In the genomic region with DNA sequence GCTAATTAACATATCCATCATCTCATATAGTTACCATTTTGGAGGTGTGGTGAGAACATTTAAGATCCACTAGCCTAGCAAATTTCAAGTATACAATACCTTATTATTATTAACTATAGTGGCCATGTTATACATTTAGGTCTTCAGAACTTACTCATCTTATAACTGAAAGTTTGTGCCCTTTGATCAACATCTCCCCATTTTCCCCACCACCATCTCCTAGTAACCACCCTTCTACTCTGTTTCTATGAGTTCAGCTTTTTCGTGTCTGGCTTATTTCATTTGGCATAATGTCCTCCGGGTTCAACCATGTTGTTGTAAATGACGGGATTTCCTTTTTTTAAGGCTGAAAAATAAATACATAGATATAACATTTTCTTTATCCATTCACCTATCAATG, we compare ENCODE assay signal across 26 cellular contexts. TPM values are rescaled to one million over a fixed set of nuclear protein-coding genes. Genes with fewer than 3 reads are reported as not detected.
"Had no signal": no experiment of that assay in that cellular context is flagged by ENCODE, and none has a peak within 500 bp of the region (broad histone marks: within the 10 kb centered on the region; RNA-seq: fewer than 3 reads in every experiment).

No MANE protein-coding gene starts in this region.

- H3K4me1 ChIP-seq: prostate gland had no signal

- H3K36me3 ChIP-seq: pancreas, prostate gland, sigmoid colon, stomach, thyroid gland, upper lobe of left lung had no signal

- H3K4me3 ChIP-seq: pancreas, prostate gland, sigmoid colon, stomach, thyroid gland, upper lobe of left lung had no signal

- H3K36me3 Mint-ChIP-seq: naive B cell had no signal

- H3K4me3 Mint-ChIP-seq: activated T-cell treated with anti-CD3 and anti-CD28 coated beads, Interleukin-2, amount 50 U/mL, for 24 hours; endodermal cell; mesothelial cell of epicardium; neural crest cell; stimulated activated effector memory CD8-positive, alpha-beta T cell treated with anti-CD3 and anti-CD28 coated beads, Interleukin-12 subunit alpha, Interleukin-12 subunit beta, amount 100 ng/mL, for 72 hours; T-helper 2 cell treated with Interferon-gamma antibody and Interleukin-4, amounts not matched to agents 5 μg/mL and 100 μg/mL, for 36 hours had no signal

- H3K27ac Mint-ChIP-seq: activated T-cell treated with anti-CD3 and anti-CD28 coated beads, Interleukin-2, amount 50 U/mL, for 24 hours; endodermal cell; mesothelial cell of epicardium had no signal

- DNase-seq: activated CD4-positive, alpha-beta T cell treated with anti-CD3 and anti-CD28 coated beads for 4 hours; activated CD4-positive, alpha-beta T cell treated with anti-CD3 and anti-CD28 coated beads, Interleukin-2, amount 50 U/mL, for 48 hours; activated CD4-positive, CD25-positive, alpha-beta regulatory T cell; activated naive CD4-positive, alpha-beta T cell treated with Interleukin-2 at 50 U/mL for 16 hours; activated T-cell treated with anti-CD3 and anti-CD28 coated beads, Interleukin-2, amount 50 U/mL, for 24 hours; amygdala; caudate nucleus; endodermal cell; foreskin fibroblast; naive B cell; nucleus accumbens; pancreas; retina; sigmoid colon; small intestine; stimulated activated CD4-positive, alpha-beta T cell treated with anti-CD3 and anti-CD28 coated beads, Interleukin-4, amount 100 ng/mL, for 24 hours; stomach; T-helper 1 cell; thyroid gland; upper lobe of left lung had no signal

- H3K9me3 Mint-ChIP-seq: neural crest cell; stimulated activated effector memory CD8-positive, alpha-beta T cell treated with anti-CD3 and anti-CD28 coated beads, Interleukin-12 subunit alpha, Interleukin-12 subunit beta, amount 100 ng/mL, for 72 hours had no signal

- H3K27me3 ChIP-seq: pancreas, sigmoid colon, stomach, thyroid gland, upper lobe of left lung had no signal

- H3K27ac ChIP-seq: pancreas, prostate gland, sigmoid colon, stomach, thyroid gland, upper lobe of left lung had no signal

- H3K27me3 Mint-ChIP-seq: activated T-cell treated with anti-CD3 and anti-CD28 coated beads, Interleukin-2, amount 50 U/mL, for 24 hours; naive B cell had no signal

- H3K9me3 ChIP-seq: pancreas, prostate gland, sigmoid colon, thyroid gland had no signal

- ATAC-seq: esophagus mucosa; stimulated activated effector memory CD8-positive, alpha-beta T cell treated with anti-CD3 and anti-CD28 coated beads, Interleukin-12 subunit alpha, Interleukin-12 subunit beta, amount 100 ng/mL, for 72 hours had no signal

RNA-seq across cellular contexts. Expression of a gene that starts 15.9 kb away (rescaled TPM):
- total RNA-seq: endodermal cell, esophagus mucosa had no signal
